ENCODE assay signal across 20 cellular contexts in the genomic region with DNA sequence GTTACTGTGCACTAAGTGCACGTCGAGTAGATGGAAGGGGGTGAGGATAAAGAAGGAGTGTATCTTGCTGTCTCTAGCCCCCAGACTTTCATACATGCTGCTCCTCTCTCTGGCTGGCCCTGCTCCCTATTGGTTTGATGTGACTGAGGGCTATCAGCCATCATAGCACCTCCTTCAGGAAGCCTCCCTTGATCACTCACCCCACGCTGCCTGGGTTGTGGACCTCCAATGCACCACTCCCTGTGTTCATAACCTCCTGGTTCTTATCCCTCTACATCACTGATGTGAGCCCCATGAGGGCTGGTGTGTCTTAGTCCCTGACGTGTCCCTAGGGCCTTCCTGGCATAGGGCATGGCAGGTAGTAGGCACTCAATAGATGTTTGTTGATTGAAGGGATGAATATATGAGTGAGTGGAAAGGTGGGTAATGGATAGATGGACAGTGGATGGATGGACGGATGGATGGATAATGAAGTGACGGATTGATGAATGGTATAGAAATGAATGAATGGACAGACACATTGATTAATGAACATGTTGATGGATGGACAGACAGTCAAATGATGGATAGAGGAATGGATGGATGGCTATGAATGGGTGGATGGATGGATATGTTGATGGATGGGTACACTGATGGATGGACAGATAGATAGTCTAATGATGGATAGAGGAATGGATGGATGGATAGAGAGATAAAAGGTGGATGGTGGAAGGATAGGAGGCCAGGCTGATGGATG. TPM values are rescaled to one million over a fixed set of nuclear protein-coding genes. Genes with fewer than 3 reads are reported as not detected.
A peak's percentile ranks its signal among the peaks of the same experiment; 100 is the strongest.
DNase-seq lines count a peak whose midpoint lies in the region; ATAC-seq, FAIRE-seq and TF ChIP-seq lines count a peak whose summit lies in the region.
"Had no signal": no experiment of that assay in that cellular context is flagged by ENCODE, and none has a peak within 500 bp of the region (broad histone marks: within the 10 kb centered on the region; RNA-seq: fewer than 3 reads in every experiment).

No MANE protein-coding gene starts in this region.

- no peak overlapping the region for H2BK12ac ChIP-seq in H1 (ENCODE audit: low read depth, low read length)

- POLR2A ChIA-PET in K562 (lab: Yijun Ruan, JAX) (no interaction called here), H1 (lab: Charles Lee; ENCODE audit: partially characterized antibody) (no interaction called here)

- H3K4ac ChIP-seq in H1 (replicated peaks; ENCODE audit: insufficient read length, low read depth, low read length) = no peak overlapping the region

- H3K4me3 ChIP-seq in K562 = no peak overlapping the region
- H3K4me3 ChIP-seq in H1 (ENCODE audit: extremely low read depth in 1 of 4, insufficient read depth in 2 of 4, low read depth in 3 of 4, low read length in 4 of 4) = no peak overlapping the region
- H3K4me3 ChIP-seq: GM23248 had no signal

- H3K4me1 Mint-ChIP-seq in stimulated activated effector memory CD8-positive, alpha-beta T cell treated with anti-CD3 and anti-CD28 coated beads, Interleukin-12 subunit alpha, Interleukin-12 subunit beta, amount 100 ng/mL, for 72 hours = no peaks in the 10 kb centered on the region
- no peaks in the 10 kb centered on the region for H3K4me1 Mint-ChIP-seq in activated naive CD8-positive, alpha-beta T cell treated with anti-CD3 and anti-CD28 coated beads, Interleukin-2, amount 50 U/mL, for 24 hours
- H3K4me1 Mint-ChIP-seq: CD4-positive, alpha-beta memory T cell had no signal

- TF ChIP-seq RAD21 in K562 (CRISPR knock-in tag; conservative IDR thresholded peaks at IDR 0.05 in 1 of 2, IDR thresholded peaks at IDR 0.05 in 1 of 2) (no peak), H1 (IDR thresholded peaks at IDR 0.05 in 1 of 2, conservative IDR thresholded peaks at IDR 0.05 in 1 of 2; ENCODE audit: low read depth in 2 of 2, low read length in 2 of 2) (no peak)

- FAIRE-seq in K562 (lab: Jason Lieb, UNC) (no peak), H1 (lab: Jason Lieb, UNC) (no peak)
- FAIRE-seq: G401.6, GM12892 had no signal

- H3K36me3 ChIP-seq in K562 (ENCODE audit: control insufficient read depth, insufficient read depth, low read length) (no peaks in the 10 kb centered on the region), H1 (ENCODE audit: control insufficient read depth in 2 of 4, insufficient read depth in 4 of 4, low read length in 3 of 4) (no peaks in the 10 kb centered on the region; a peak in 1 of 8 replicates)

- ATAC-seq in K562 (no peak), GM21737 (IDR thresholded peaks at IDR 0.05; ENCODE audit: unreplicated experiment) (no peak)
- ATAC-seq in stimulated activated effector memory CD8-positive, alpha-beta T cell treated with anti-CD3 and anti-CD28 coated beads, Interleukin-12 subunit alpha, Interleukin-12 subunit beta, amount 100 ng/mL, for 72 hours = peak; percentile 5
- no peak for ATAC-seq in activated naive CD8-positive, alpha-beta T cell treated with anti-CD3 and anti-CD28 coated beads, Interleukin-2, amount 50 U/mL, for 24 hours
- ATAC-seq: HCT116 had no signal

- H4K8ac ChIP-seq in H1 (ENCODE audit: extremely low read depth, insufficient read depth, low read length) = no peak overlapping the region; the same call in 1 of the 2 replicates

- no peak overlapping the region for H2BK120ac ChIP-seq in H1 (replicated peaks; ENCODE audit: low read depth, low read length)

- H3K4me1 ChIP-seq in K562 (replicated peaks in 1 of 2; ENCODE audit: control insufficient read depth in 2 of 2, insufficient read depth in 2 of 2, low read length in 2 of 2) (peaks cover 5 to 8% of the 10 kb centered on the region in 2 experiments; a peak in 3 of 5 replicates), H1 (replicated peaks in 1 of 4; ENCODE audit: control insufficient read depth in 3 of 4, insufficient read depth in 4 of 4, low read length in 3 of 4) (peaks cover 0 to 2% (median under 1%) of the 10 kb centered on the region in 4 experiments; a peak in 2 of 7 replicates)
- H3K4me1 ChIP-seq: Caco-2 had no signal

- H2AK5ac ChIP-seq in H1 (ENCODE audit: low read depth, low read length) = peak overlapping the region; percentile 77; the same call in 1 of the 2 replicates

- H3K36me3 Mint-ChIP-seq in stimulated activated effector memory CD8-positive, alpha-beta T cell treated with anti-CD3 and anti-CD28 coated beads, Interleukin-12 subunit alpha, Interleukin-12 subunit beta, amount 100 ng/mL, for 72 hours = no peaks in the 10 kb centered on the region
- H3K36me3 Mint-ChIP-seq in activated naive CD8-positive, alpha-beta T cell treated with anti-CD3 and anti-CD28 coated beads, Interleukin-2, amount 50 U/mL, for 24 hours (ENCODE audit: low read depth) = no peaks in the 10 kb centered on the region
- H3K36me3 Mint-ChIP-seq: CD4-positive, alpha-beta memory T cell had no signal

- H2BK20ac ChIP-seq in H1 (ENCODE audit: low read length) = no peak overlapping the region

- in situ Hi-C loops in K562 (cut with MboI) = no loop called here

- H3K9me3 ChIP-seq in K562 (replicated peaks; ENCODE audit: control insufficient read depth, insufficient read depth, low read depth, low read length) (no peaks in the 10 kb centered on the region), H1 (ENCODE audit: insufficient read depth in 2 of 2, low read depth in 1 of 2, low read length in 1 of 2) (no peaks in the 10 kb centered on the region; a peak in 1 of 4 replicates)
- H3K9me3 ChIP-seq: Caco-2 had no signal

- intact Hi-C loops in K562 (cut with micrococcal nuclease) = no loop called here

- H4K91ac ChIP-seq in H1 (replicated peaks; ENCODE audit: insufficient read length, low read length) = no peak overlapping the region

- no peaks in the 10 kb centered on the region for H3K9me3 Mint-ChIP-seq in stimulated activated effector memory CD8-positive, alpha-beta T cell treated with anti-CD3 and anti-CD28 coated beads, Interleukin-12 subunit alpha, Interleukin-12 subunit beta, amount 100 ng/mL, for 72 hours
- no peaks in the 10 kb centered on the region for H3K9me3 Mint-ChIP-seq in activated naive CD8-positive, alpha-beta T cell treated with anti-CD3 and anti-CD28 coated beads, Interleukin-2, amount 50 U/mL, for 24 hours
- H3K9me3 Mint-ChIP-seq: CD4-positive, alpha-beta memory T cell; H9 had no signal

- BruUV-seq in K562 (replicated peaks; lab: Mats Ljungman, UMichigan) = no TSS peak

- H3K23me2 ChIP-seq in H1 (ENCODE audit: low read depth, low read length) = peaks cover 6% of the 10 kb centered on the region; the same call in 1 of the 2 replicates

- H2AFZ ChIP-seq in K562 (ENCODE audit: low read depth, low read length) (no peak overlapping the region), H1 (ENCODE audit: low read length) (no peak overlapping the region)
- H2AFZ ChIP-seq: GM23248 had no signal

- H3K27ac ChIP-seq in K562 (ENCODE audit: extremely low read depth, low read depth, low read length) (no peak overlapping the region), H1 (ENCODE audit: low read depth, low read length) (no peak overlapping the region)
- H3K27ac ChIP-seq: GM23248 had no signal

- TF ChIP-seq POLR2A in K562 (conservative IDR thresholded peaks at IDR 0.05) (no peak), H1 (IDR thresholded peaks at IDR 0.05; ENCODE audit: control extremely low read depth in 1 of 2, low read depth in 2 of 2, low read length in 2 of 2) (no peak)

- peaks cover 6 to 25% of the 10 kb centered on the region in 2 experiments; a peak in 3 of 5 replicates for H3K27me3 ChIP-seq in K562 (ENCODE audit: control insufficient read depth in 2 of 2, insufficient read depth in 2 of 2, low read length in 2 of 2)
- no peaks in the 10 kb centered on the region; a peak in 2 of 7 replicates for H3K27me3 ChIP-seq in H1 (replicated peaks in 1 of 4; ENCODE audit: control insufficient read depth in 3 of 4, extremely low read depth in 1 of 4, insufficient read depth in 3 of 4, low read length in 3 of 4)

- no peak overlapping the region for H3K23ac ChIP-seq in H1 (ENCODE audit: insufficient read length)

- WGBS in K562 (ENCODE audit: insufficient coverage, low coverage, missing lambda C conversion rate) = 1% methylated on average over 6 of the region's 6 CpGs
- 81 to 100% methylated on average over 2 to 6 of the region's 6 CpGs for WGBS in H1 (ENCODE audit: extremely low coverage in 1 of 2, insufficient coverage in 1 of 2, insufficient read length in 1 of 2, insufficient replicate concordance in 2 of 2, low coverage in 1 of 2, low lambda C conversion rate in 2 of 2, missing lambda C conversion rate in 1 of 2), 2 experiments

- H3K56ac ChIP-seq in H1 (replicated peaks; ENCODE audit: insufficient read length, low read depth, low read length) = no peak overlapping the region

- no peak overlapping the region for H4K5ac ChIP-seq in H1 (ENCODE audit: insufficient read length, low read depth, low read length)

- H3K79me2 ChIP-seq in K562 (ENCODE audit: control insufficient read depth, insufficient read depth, low read length) (no peaks in the 10 kb centered on the region), H1 (ENCODE audit: control insufficient read depth in 1 of 2, insufficient read depth in 2 of 2, low read length in 2 of 2) (no peaks in the 10 kb centered on the region)

- H4K20me1 ChIP-seq in K562 (replicated peaks; ENCODE audit: control insufficient read depth, insufficient read depth, low read length) = no peaks in the 10 kb centered on the region
- H4K20me1 ChIP-seq in H1 (replicated peaks in 1 of 2; ENCODE audit: control insufficient read depth in 1 of 2, insufficient read depth in 2 of 2, low read length in 2 of 2) = no peaks in the 10 kb centered on the region

- no peaks in the 10 kb centered on the region for H3K79me1 ChIP-seq in H1 (ENCODE audit: low read depth, low read length)

- H3K18ac ChIP-seq in H1 (ENCODE audit: extremely low read depth, low read length) = no peak overlapping the region

- CTCF ChIA-PET in K562 (lab: Yijun Ruan, JAX; ENCODE audit: low intra/inter-chr PET ratio) (no interaction called here), H1 (lab: Charles Lee; ENCODE audit: partially characterized antibody) (interaction anchor here (1.3 to 3.1 kb wide), 3 partner anchors 11 to 13 kb away, joined by 3 to 26 read pairs (median 6); no protein-coding TSS in a partner anchor)

- H3K27ac Mint-ChIP-seq in stimulated activated effector memory CD8-positive, alpha-beta T cell treated with anti-CD3 and anti-CD28 coated beads, Interleukin-12 subunit alpha, Interleukin-12 subunit beta, amount 100 ng/mL, for 72 hours = no peak overlapping the region
- H3K27ac Mint-ChIP-seq in activated naive CD8-positive, alpha-beta T cell treated with anti-CD3 and anti-CD28 coated beads, Interleukin-2, amount 50 U/mL, for 24 hours = no peak overlapping the region
- H3K27ac Mint-ChIP-seq: CD4-positive, alpha-beta memory T cell; H9 had no signal

- H3K14ac ChIP-seq in H1 (ENCODE audit: insufficient read length) = no peak overlapping the region

- H3K9ac ChIP-seq in K562 (ENCODE audit: insufficient read depth in 1 of 2, low read depth in 2 of 2, low read length in 2 of 2) (no peak overlapping the region), H1 (replicated peaks in 1 of 4; ENCODE audit: extremely low read depth in 1 of 4, low read depth in 3 of 4, low read length in 3 of 4) (no peak overlapping the region)
- H3K9ac ChIP-seq: GM23248 had no signal

- TF ChIP-seq CTCF in K562 (IDR thresholded peaks at IDR 0.05 in 2 of 3, conservative IDR thresholded peaks at IDR 0.05 in 1 of 3; ENCODE audit: insufficient read depth in 2 of 3, low read depth in 1 of 3, low read length in 3 of 3) = no peak
- TF ChIP-seq CTCF in H1 (IDR thresholded peaks at IDR 0.05; ENCODE audit: control extremely low read depth in 1 of 3, insufficient read depth in 1 of 3, low read depth in 1 of 3, low read length in 3 of 3) = no peak

- H2BK5ac ChIP-seq in H1 (ENCODE audit: low read depth, low read length) = no peak overlapping the region

- no peak overlapping the region for H2BK15ac ChIP-seq in H1 (ENCODE audit: low read length)

- TF ChIP-seq EP300 in K562 (IDR thresholded peaks at IDR 0.05; ENCODE audit: low read length) = no peak
- no peak for TF ChIP-seq EP300 in H1 (IDR thresholded peaks at IDR 0.05; ENCODE audit: borderline replicate concordance in 1 of 2, low read depth in 2 of 2, low read length in 2 of 2)

- H3K27me3 Mint-ChIP-seq in activated naive CD8-positive, alpha-beta T cell treated with anti-CD3 and anti-CD28 coated beads, Interleukin-2, amount 50 U/mL, for 24 hours = peaks cover 3% of the 10 kb centered on the region

- no peak overlapping the region for H3K4me3 Mint-ChIP-seq in stimulated activated effector memory CD8-positive, alpha-beta T cell treated with anti-CD3 and anti-CD28 coated beads, Interleukin-12 subunit alpha, Interleukin-12 subunit beta, amount 100 ng/mL, for 72 hours
- no peak overlapping the region for H3K4me3 Mint-ChIP-seq in activated naive CD8-positive, alpha-beta T cell treated with anti-CD3 and anti-CD28 coated beads, Interleukin-2, amount 50 U/mL, for 24 hours
- H3K4me3 Mint-ChIP-seq: CD4-positive, alpha-beta memory T cell; H9 had no signal

- no peak overlapping the region for H3K4me2 ChIP-seq in K562 (ENCODE audit: insufficient read depth, low read length)
- H3K4me2 ChIP-seq in H1 (ENCODE audit: insufficient read depth in 1 of 2, low read depth in 2 of 2, low read length in 2 of 2) = no peak overlapping the region

- H3K9me1 ChIP-seq in K562 (ENCODE audit: control insufficient read depth, insufficient read depth, low read length) = no peaks in the 10 kb centered on the region

- DNase-seq in K562 (ENCODE audit: extremely low read depth in 1 of 4, low spot score in 3 of 4) = no peak
- no peak for DNase-seq in H1 (ENCODE audit: low read depth in 1 of 2, low spot score in 2 of 2)
- DNase-seq in stimulated activated effector memory CD8-positive, alpha-beta T cell treated with anti-CD3 and anti-CD28 coated beads, Interleukin-12 subunit alpha, Interleukin-12 subunit beta, amount 100 ng/mL, for 72 hours (ENCODE audit: low spot score in 2 of 2) = no peak
- no peak for DNase-seq in effector CD4-positive, alpha-beta T cell
- DNase-seq in activated naive CD8-positive, alpha-beta T cell treated with anti-CD3 and anti-CD28 coated beads, Interleukin-2, amount 50 U/mL, for 24 hours = no peak
- DNase-seq: C1 segment of cervical spinal cord; Caco-2; CD4-positive, alpha-beta memory T cell; DMS153; DND-41; GM23248; H9 had no signal

RNA-seq across cellular contexts. Expression of a gene that starts 15.0 kb away (rescaled TPM):
- 3.2 and 9.7 TPM in 2 replicates for total RNA-seq in K562 (2011; cell fraction: chromatin; rRNA removed; ENCODE audit: low replicate concordance)
- 6.1 and 7.5 TPM in 2 replicates for total RNA-seq in K562 (2011; cell fraction: nucleolus; rRNA removed)
- 7.0 and 15.4 TPM in 2 replicates for total RNA-seq in K562 (2011; cell fraction: nucleoplasm; rRNA removed)
- total RNA-seq in K562 (2014; rRNA removed) = 7.4 and 9.1 TPM in 2 replicates
- total RNA-seq in K562 (2014; rRNA removed; fragmentation: Illumina TruSeq; extraction: Trizol) = 1.1 and 1.7 TPM in 2 replicates
- 6.3 and 7.8 TPM in 2 replicates for total RNA-seq in K562 (2015; rRNA removed; fragmentation: Illumina TruSeq; extraction: Trizol)
- total RNA-seq in K562 (2021) = 8.4 and 9.1 TPM in 2 replicates
- 9.8 and 10.9 TPM in 2 replicates for polyA plus RNA-seq in K562 (2011; rRNA removed)
- 13.4 and 29.5 TPM in 2 replicates for polyA plus RNA-seq in K562 (2011; cell fraction: cytosol; rRNA removed)
- polyA plus RNA-seq in K562 (2011; cell fraction: nucleus; rRNA removed) = 5.6 and 8.8 TPM in 2 replicates
- 15.2 and 23.6 TPM in 2 replicates for polyA plus RNA-seq in K562 (2012)
- 3.0 and 7.1 TPM in 2 replicates for polyA plus RNA-seq in K562 (2014; fragmentation: Illumina TruSeq; extraction: Trizol)
- 1 to 10 TPM in 1 of 2 experiments, under 1 TPM in 1; 0.31 to 2.0 TPM for polyA plus RNA-seq in K562 (2014; fragmentation: Nextera tagmentation; extraction: Ambion mirVana)
- 11.0 and 13.4 TPM in 2 replicates for polyA plus RNA-seq in K562 (2014; rRNA removed)
- polyA minus RNA-seq in K562 (2011; rRNA and poly(A)+ RNA removed) = 2.8 and 3.7 TPM in 2 replicates
- 5.2 and 5.9 TPM in 2 replicates for polyA minus RNA-seq in K562 (2011; cell fraction: cytosol; rRNA and poly(A)+ RNA removed)
- polyA minus RNA-seq in K562 (2011; cell fraction: nucleus; rRNA and poly(A)+ RNA removed) = 5.4 and 6.6 TPM in 2 replicates
- total RNA-seq in H1 (2021; fragmentation: NEBNext Ultra II Directional; extraction: Animal tissue kit (Norgen Biotek cat#: 25700)) = 0.69 TPM in 1 of 2 replicates, not detected in the other
- polyA plus RNA-seq in H1 (2011; rRNA removed) = 1.3 and 1.7 TPM in 2 replicates
- 1.5 TPM for polyA plus RNA-seq in H1 (2011; cell fraction: cytosol; rRNA removed)
- polyA plus RNA-seq in H1 (2011; cell fraction: nucleus; rRNA removed) = 1.5 TPM
- 0.42 to 0.74 TPM (median 0.53 TPM) in 3 of 4 replicates, not detected in the other for polyA plus RNA-seq in H1 (2012, experiment 1 of 2)
- 0.42 TPM for polyA plus RNA-seq in H1 (2012, experiment 2 of 2)
- 0.28 TPM for polyA plus RNA-seq in H1 (2013, experiment 1 of 2)
- polyA plus RNA-seq in H1 (2013, experiment 2 of 2) = 0.15 TPM
- 0.27 TPM in 1 of 2 replicates, not detected in the other for polyA minus RNA-seq in H1 (2011; rRNA and poly(A)+ RNA removed)
- polyA minus RNA-seq in H1 (2011; cell fraction: cytosol; rRNA and poly(A)+ RNA removed) = not detected
- polyA minus RNA-seq in H1 (2011; cell fraction: nucleus; rRNA and poly(A)+ RNA removed) = not detected
- polyA plus RNA-seq: CD4-positive, alpha-beta memory T cell had no signal

RNA-seq across cellular contexts. Expression of a gene that starts 33.5 kb away (rescaled TPM):
- not detected in 2 replicates for total RNA-seq in K562 (2011; cell fraction: chromatin; rRNA removed; ENCODE audit: low replicate concordance)
- not detected in 2 replicates for total RNA-seq in K562 (2011; cell fraction: nucleolus; rRNA removed)
- total RNA-seq in K562 (2011; cell fraction: nucleoplasm; rRNA removed) = not detected in 2 replicates
- 0.24 TPM in 1 of 2 replicates, not detected in the other for total RNA-seq in K562 (2014; rRNA removed)
- 0.07 TPM in 1 of 2 replicates, not detected in the other for total RNA-seq in K562 (2014; rRNA removed; fragmentation: Illumina TruSeq; extraction: Trizol)
- total RNA-seq in K562 (2015; rRNA removed; fragmentation: Illumina TruSeq; extraction: Trizol) = 0.60 and 1.1 TPM in 2 replicates
- total RNA-seq in K562 (2021) = 0.18 and 0.22 TPM in 2 replicates
- 0.07 TPM in 1 of 2 replicates, not detected in the other for polyA plus RNA-seq in K562 (2011; rRNA removed)
- 0.10 TPM in 1 of 2 replicates, not detected in the other for polyA plus RNA-seq in K562 (2011; cell fraction: cytosol; rRNA removed)
- 0.48 TPM in 1 of 2 replicates, not detected in the other for polyA plus RNA-seq in K562 (2011; cell fraction: nucleus; rRNA removed)
- 0.22 and 0.34 TPM in 2 replicates for polyA plus RNA-seq in K562 (2012)
- 0.09 and 0.10 TPM in 2 replicates for polyA plus RNA-seq in K562 (2014; fragmentation: Illumina TruSeq; extraction: Trizol)
- under 1 TPM; 0.07 to 0.23 TPM for polyA plus RNA-seq in K562 (2014; fragmentation: Nextera tagmentation; extraction: Ambion mirVana)
- 0.15 and 0.30 TPM in 2 replicates for polyA plus RNA-seq in K562 (2014; rRNA removed)
- polyA minus RNA-seq in K562 (2011; rRNA and poly(A)+ RNA removed) = not detected in 2 replicates
- polyA minus RNA-seq in K562 (2011; cell fraction: cytosol; rRNA and poly(A)+ RNA removed) = not detected in 2 replicates
- not detected in 2 replicates for polyA minus RNA-seq in K562 (2011; cell fraction: nucleus; rRNA and poly(A)+ RNA removed)
- total RNA-seq in H1 (2021; fragmentation: NEBNext Ultra II Directional; extraction: Animal tissue kit (Norgen Biotek cat#: 25700)) = not detected in 2 replicates
- 0.21 and 0.38 TPM in 2 replicates for polyA plus RNA-seq in H1 (2011; rRNA removed)
- 0.45 TPM for polyA plus RNA-seq in H1 (2011; cell fraction: cytosol; rRNA removed)
- 0.31 TPM for polyA plus RNA-seq in H1 (2011; cell fraction: nucleus; rRNA removed)
- 0.13 to 0.24 TPM in 2 of 4 replicates, not detected in the others for polyA plus RNA-seq in H1 (2012, experiment 1 of 2)
- not detected for polyA plus RNA-seq in H1 (2012, experiment 2 of 2)
- not detected for polyA plus RNA-seq in H1 (2013, experiment 1 of 2)
- polyA plus RNA-seq in H1 (2013, experiment 2 of 2) = 0.06 TPM
- polyA minus RNA-seq in H1 (2011; rRNA and poly(A)+ RNA removed) = not detected in 2 replicates
- not detected for polyA minus RNA-seq in H1 (2011; cell fraction: cytosol; rRNA and poly(A)+ RNA removed)
- polyA minus RNA-seq in H1 (2011; cell fraction: nucleus; rRNA and poly(A)+ RNA removed) = not detected
- total RNA-seq: A172, A673, Caco-2, GM23248, H4, H9 had no signal
- polyA plus RNA-seq: BJ; CD4-positive, alpha-beta memory T cell; GM23248 had no signal

RNA-seq across cellular contexts. Expression of a gene that starts 34.5 kb away (rescaled TPM):
- 0.25 TPM in 1 of 2 replicates, not detected in the other for total RNA-seq in K562 (2011; cell fraction: chromatin; rRNA removed; ENCODE audit: low replicate concordance)
- total RNA-seq in K562 (2011; cell fraction: nucleolus; rRNA removed) = 0.13 and 0.17 TPM in 2 replicates
- not detected in 2 replicates for total RNA-seq in K562 (2011; cell fraction: nucleoplasm; rRNA removed)
- total RNA-seq in K562 (2014; rRNA removed) (0.05 TPM in 1 of 2 replicates, not detected in the other), K562 (2014; rRNA removed; fragmentation: Illumina TruSeq; extraction: Trizol) (not detected in 2 replicates), K562 (2015; rRNA removed; fragmentation: Illumina TruSeq; extraction: Trizol) (not detected in 2 replicates), K562 (2021) (0.04 and 0.16 TPM in 2 replicates)
- polyA plus RNA-seq in K562 (2011; rRNA removed) (0.09 and 0.17 TPM in 2 replicates), K562 (2014; fragmentation: Illumina TruSeq; extraction: Trizol) (not detected in 2 replicates), K562 (2014; fragmentation: Nextera tagmentation; extraction: Ambion mirVana) (not detected), K562 (2014; rRNA removed) (0.08 TPM in 1 of 2 replicates, not detected in the other), H1 (2011; rRNA removed) (1.1 and 4.6 TPM in 2 replicates)
- polyA plus RNA-seq in K562 (2011; cell fraction: cytosol; rRNA removed) = 0.24 and 0.64 TPM in 2 replicates
- polyA plus RNA-seq in K562 (2011; cell fraction: nucleus; rRNA removed) = 0.25 and 0.34 TPM in 2 replicates
- 0.03 and 0.08 TPM in 2 replicates for polyA plus RNA-seq in K562 (2012)
- not detected in 2 replicates for polyA minus RNA-seq in K562 (2011; rRNA and poly(A)+ RNA removed)
- polyA minus RNA-seq in K562 (2011; cell fraction: cytosol; rRNA and poly(A)+ RNA removed) = not detected in 2 replicates
- 0.13 TPM in 1 of 2 replicates, not detected in the other for polyA minus RNA-seq in K562 (2011; cell fraction: nucleus; rRNA and poly(A)+ RNA removed)
- 0.47 and 0.63 TPM in 2 replicates for total RNA-seq in H1 (2021; fragmentation: NEBNext Ultra II Directional; extraction: Animal tissue kit (Norgen Biotek cat#: 25700))
- polyA plus RNA-seq in H1 (2011; cell fraction: cytosol; rRNA removed) = 3.4 TPM
- polyA plus RNA-seq in H1 (2011; cell fraction: nucleus; rRNA removed) = 4.2 TPM
- polyA plus RNA-seq in H1 (2012, experiment 1 of 2) = 0.68 to 1.3 TPM (median 1.1 TPM) in 4 replicates
- 0.93 TPM for polyA plus RNA-seq in H1 (2012, experiment 2 of 2)
- 0.08 TPM for polyA plus RNA-seq in H1 (2013, experiment 1 of 2)
- polyA plus RNA-seq in H1 (2013, experiment 2 of 2) = 0.04 TPM
- polyA minus RNA-seq in H1 (2011; rRNA and poly(A)+ RNA removed) = 0.32 and 2.3 TPM in 2 replicates
- polyA minus RNA-seq in H1 (2011; cell fraction: cytosol; rRNA and poly(A)+ RNA removed) = 2.1 TPM
- polyA minus RNA-seq in H1 (2011; cell fraction: nucleus; rRNA and poly(A)+ RNA removed) = 1.6 TPM
- total RNA-seq: A172; A673; CD4-positive, alpha-beta memory T cell; GM23248; H4 had no signal
- polyA plus RNA-seq: BJ; CD4-positive, alpha-beta memory T cell; GM23248 had no signal
